35 cellular contexts compared by ENCODE assay signal in genomic region chr4:10962246-10962645, GRCh38.
"Had no signal": no experiment of that assay in that cellular context is flagged by ENCODE, and none has a peak within 500 bp of the region (broad histone marks: within the 10 kb centered on the region; RNA-seq: fewer than 3 reads in every experiment).

No MANE protein-coding gene starts in this region.

- DNase-seq: activated CD4-positive, alpha-beta memory T cell treated with anti-CD3 and anti-CD28 coated beads, Interleukin-2, amount 10 ng/mL, durations not matched to agents 7 days and 5 days; activated CD4-positive, alpha-beta T cell treated with anti-CD3 and anti-CD28 coated beads for 1 hour; activated CD4-positive, alpha-beta T cell treated with anti-CD3 and anti-CD28 coated beads for 48 hours; activated CD4-positive, CD25-positive, alpha-beta regulatory T cell; activated CD8-positive, alpha-beta memory T cell treated with anti-CD3 and anti-CD28 coated beads for 24 hours; activated CD8-positive, alpha-beta memory T cell treated with anti-CD3 and anti-CD28 coated beads, Interleukin-2, amount 10 ng/mL, durations not matched to agents 7 days and 5 days; activated CD8-positive, alpha-beta memory T cell treated with anti-CD3 and anti-CD28 coated beads, Interleukin-2, amount 50 U/mL, for 48 hours; activated effector memory CD4-positive, alpha-beta T cell treated with Interleukin-2 at 50 U/mL for 16 hours; activated naive CD4-positive, alpha-beta T cell treated with anti-CD3 and anti-CD28 coated beads, Interleukin-2, amount 10 ng/mL, durations not matched to agents 7 days and 5 days; activated naive CD8-positive, alpha-beta T cell treated with anti-CD3 and anti-CD28 coated beads, Interleukin-2, amount 50 U/mL, for 24 hours; activated T-cell treated with anti-CD3 and anti-CD28 coated beads, Interleukin-2, amount 50 U/mL, for 48 hours; anterior cingulate cortex; Kasumi-1; KG1; MM.1S; MV-4-11; NCI-H1092; NCI-H146; NCI-H187; NCI-H2029 treated with DMSO at 0.1 percent for 48 hours; NCI-H2107; NCI-H2171; NCI-H510A; NCI-H526; NCI-H774; PC-3; Peyer's patch; RPMI8226; SHP77 treated with DMSO at 0.1 percent for 48 hours; SK-N-SH; T-cell; T-helper 17 cell; T-helper 9 cell had no signal

- H3K4me3 ChIP-seq: Peyer's patch, SJSA1 had no signal

- H3K4me1 ChIP-seq: Peyer's patch, SJSA1 had no signal

- H3K36me3 ChIP-seq: Peyer's patch, SJSA1 had no signal

- H3K9ac ChIP-seq: SK-N-SH had no signal

- H3K4me2 ChIP-seq: SK-N-SH had no signal

- H3K27ac ChIP-seq: Peyer's patch, SJSA1, VCaP had no signal

- H3K9me3 ChIP-seq: Peyer's patch, SJSA1, SK-N-SH had no signal

- H3K27me3 ChIP-seq: Peyer's patch, SJSA1 had no signal

- ATAC-seq: activated CD8-positive, alpha-beta memory T cell treated with anti-CD3 and anti-CD28 coated beads, Interleukin-2, amount 10 ng/mL, durations not matched to agents 7 days and 5 days; activated naive CD8-positive, alpha-beta T cell treated with anti-CD3 and anti-CD28 coated beads, Interleukin-2, amount 50 U/mL, for 24 hours; PC-3; T-cell; T-helper 17 cell had no signal
